ENCODE assay signal across 1 cellular context in the genomic region with DNA sequence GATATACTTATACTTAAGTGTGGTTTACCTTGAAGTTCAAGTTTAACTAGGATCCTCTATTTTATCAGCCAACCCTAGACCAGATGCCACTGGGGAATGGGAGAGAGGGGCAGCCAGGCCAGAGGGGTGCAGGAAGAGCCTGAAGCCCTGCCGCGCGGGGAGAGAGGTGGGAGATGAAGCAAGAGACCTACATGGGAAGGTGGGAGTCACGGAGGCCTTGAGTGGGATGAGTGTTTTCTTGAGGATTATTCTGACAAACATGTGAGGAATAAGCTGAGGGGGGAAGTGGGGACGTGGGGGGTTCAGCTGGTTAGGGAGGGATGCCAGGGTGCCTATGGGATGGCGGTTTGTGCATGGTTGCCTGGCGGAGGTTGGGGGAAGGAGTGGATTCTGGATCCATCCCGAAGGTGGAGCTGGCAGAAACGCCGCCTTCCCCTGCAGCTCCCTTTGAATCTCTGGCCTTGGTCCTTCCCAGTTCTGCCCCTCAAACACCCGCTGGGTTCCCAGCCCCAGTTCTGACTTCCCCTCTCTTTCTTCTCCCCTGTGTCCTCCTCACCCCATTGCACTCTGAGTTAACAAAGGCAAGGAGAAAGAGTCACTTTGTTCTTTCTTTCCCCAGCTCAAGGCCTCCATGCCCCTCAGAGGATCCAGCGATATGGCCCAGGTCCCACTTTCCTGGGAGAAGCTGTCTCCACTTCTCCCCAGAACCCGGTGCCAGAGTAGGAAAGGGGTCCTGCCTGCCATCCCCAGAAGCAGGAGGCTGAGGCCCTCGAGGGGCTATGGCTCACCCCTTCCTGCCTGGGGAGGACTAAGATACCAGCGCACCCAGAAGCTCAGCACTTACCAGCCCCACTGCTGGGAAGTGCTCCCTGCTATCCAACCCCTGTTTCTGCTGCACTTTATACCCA.
TF ChIP-seq lines count a peak whose summit lies in the region.

No MANE protein-coding gene starts in this region.

TF ChIP-seq in H1, 55 proteins besides CTCF, POLR2A, EP300 and RAD21 (continued from another document):
- TF ChIP-seq GTF2F1 (IDR thresholded peaks at IDR 0.05; ENCODE audit: borderline replicate concordance, low read depth, low read length), result no peak
- TF ChIP-seq CHD2 (IDR thresholded peaks at IDR 0.05; ENCODE audit: low read length), result no peak
- no peak for TF ChIP-seq SIX5 (IDR thresholded peaks at IDR 0.05; ENCODE audit: low read depth, low read length)
- no peak for TF ChIP-seq SRF (IDR thresholded peaks at IDR 0.05; ENCODE audit: low read depth, low read length)
- no peak for TF ChIP-seq SP2 (IDR thresholded peaks at IDR 0.05; ENCODE audit: low read length)
- TF ChIP-seq RFX5 (IDR thresholded peaks at IDR 0.05; ENCODE audit: borderline replicate concordance, low read depth, low read length), result no peak
- TF ChIP-seq, protein P1, sequence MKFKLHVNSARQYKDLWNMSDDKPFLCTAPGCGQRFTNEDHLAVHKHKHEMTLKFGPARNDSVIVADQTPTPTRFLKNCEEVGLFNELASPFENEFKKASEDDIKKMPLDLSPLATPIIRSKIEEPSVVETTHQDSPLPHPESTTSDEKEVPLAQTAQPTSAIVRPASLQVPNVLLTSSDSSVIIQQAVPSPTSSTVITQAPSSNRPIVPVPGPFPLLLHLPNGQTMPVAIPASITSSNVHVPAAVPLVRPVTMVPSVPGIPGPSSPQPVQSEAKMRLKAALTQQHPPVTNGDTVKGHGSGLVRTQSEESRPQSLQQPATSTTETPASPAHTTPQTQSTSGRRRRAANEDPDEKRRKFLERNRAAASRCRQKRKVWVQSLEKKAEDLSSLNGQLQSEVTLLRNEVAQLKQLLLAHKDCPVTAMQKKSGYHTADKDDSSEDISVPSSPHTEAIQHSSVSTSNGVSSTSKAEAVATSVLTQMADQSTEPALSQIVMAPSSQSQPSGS (IDR thresholded peaks at IDR 0.05; ENCODE audit: low read length), result no peak
- no peak for TF ChIP-seq POU5F1 (IDR thresholded peaks at IDR 0.05; ENCODE audit: low read depth, low read length)
- no peak for TF ChIP-seq TEAD4 (IDR thresholded peaks at IDR 0.05; ENCODE audit: low read depth, low read length)
- no peak for TF ChIP-seq JUND (IDR thresholded peaks at IDR 0.05; ENCODE audit: low read length)
- TF ChIP-seq NRF1 (IDR thresholded peaks at IDR 0.05; ENCODE audit: low read depth, low read length), result no peak
- TF ChIP-seq HDAC6 (IDR thresholded peaks at IDR 0.05; ENCODE audit: low read depth, low read length), result no peak
- no peak for TF ChIP-seq SP1 (IDR thresholded peaks at IDR 0.05; ENCODE audit: low read depth, low read length)
- no peak for TF ChIP-seq RXRA (IDR thresholded peaks at IDR 0.05; ENCODE audit: insufficient read depth, low read depth, low read length)
- no peak for TF ChIP-seq JUN (IDR thresholded peaks at IDR 0.05; ENCODE audit: low read depth, low read length)
- no peak for TF ChIP-seq NANOG (IDR thresholded peaks at IDR 0.05; ENCODE audit: insufficient read depth, low read depth, low read length, poor library complexity, severe bottlenecking)
- TF ChIP-seq POLR2AphosphoS5 (IDR thresholded peaks at IDR 0.05; ENCODE audit: low read depth, low read length), result no peak
